ENCODE assay signal across 15 cellular contexts in the genomic region with DNA sequence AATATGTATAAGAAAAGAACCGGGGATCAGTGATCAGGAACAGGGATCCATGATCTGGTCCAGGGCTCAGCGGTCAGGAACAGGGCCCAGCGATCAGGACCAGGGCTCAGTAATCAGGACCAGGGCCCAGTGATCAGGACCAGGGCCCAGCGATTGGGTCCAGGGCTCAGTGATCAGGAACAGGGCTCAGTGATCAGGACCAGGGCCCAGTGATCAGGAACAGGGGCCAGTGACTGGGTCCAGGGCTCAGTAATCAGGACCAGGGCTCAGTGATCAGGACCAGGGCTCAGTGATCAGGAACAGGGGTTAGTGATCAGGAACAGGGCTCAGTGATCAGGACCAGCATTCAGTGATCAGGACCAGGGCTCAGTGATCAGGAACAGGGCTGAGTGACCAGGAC. TPM values are rescaled to one million over a fixed set of nuclear protein-coding genes. Genes with fewer than 3 reads are reported as not detected.
DNase-seq lines count a peak whose midpoint lies in the region; ATAC-seq and TF ChIP-seq lines count a peak whose summit lies in the region.
"Had no signal": no experiment of that assay in that cellular context is flagged by ENCODE, and none has a peak within 500 bp of the region (broad histone marks: within the 10 kb centered on the region; RNA-seq: fewer than 3 reads in every experiment).

No MANE protein-coding gene starts in this region.

- H3K9me3 ChIP-seq in mucosa of rectum (ENCODE audit: control insufficient read depth in 2 of 2, low read length in 2 of 2), result no peaks in the 10 kb centered on the region
- H3K9me3 ChIP-seq: neutrophil, thoracic aorta had no signal

- no peaks in the 10 kb centered on the region for H3K36me3 ChIP-seq in mucosa of rectum (ENCODE audit: control insufficient read depth in 2 of 2, insufficient read depth in 2 of 2, low read length in 2 of 2)
- H3K36me3 ChIP-seq: neutrophil, thoracic aorta had no signal

- H3K9me3 Mint-ChIP-seq in type B pancreatic cell, result peaks cover 12% of the 10 kb centered on the region

- no peaks in the 10 kb centered on the region for H3K27me3 ChIP-seq in mucosa of rectum (ENCODE audit: control insufficient read depth in 2 of 2, insufficient read depth in 2 of 2, low read length in 2 of 2)
- H3K27me3 ChIP-seq: neutrophil had no signal

- H3K4me1 ChIP-seq in mucosa of rectum (ENCODE audit: control insufficient read depth in 2 of 2, insufficient read depth in 2 of 2, low read length in 2 of 2), result peaks cover 0 to 4% of the 10 kb centered on the region in 2 donors

- H3K4me1 Mint-ChIP-seq in type B pancreatic cell (ENCODE audit: unreplicated experiment), result no peaks in the 10 kb centered on the region

- no peaks in the 10 kb centered on the region for H3K27me3 Mint-ChIP-seq in type B pancreatic cell

- no peak overlapping the region for H3K4me3 ChIP-seq in mucosa of rectum (ENCODE audit: low read length in 2 of 2)
- H3K4me3 ChIP-seq: thoracic aorta had no signal

- no peak for TF ChIP-seq CTCF in type B pancreatic cell (conservative IDR thresholded peaks at IDR 0.05)

- DNase-seq in EH (ENCODE audit: low read depth) (peak; percentile 1), ecto neural progenitor cell (ENCODE audit: low spot score) (peak; percentile 55), NCI-H1105 (lab: John Stamatoyannopoulos, UW) (no peak), hypothalamus (lab: John Stamatoyannopoulos, UW) (no peak), type B pancreatic cell (ENCODE audit: extremely low spot score, unreplicated experiment) (no peak), DMS 273 treated with DMSO at 0.1 percent for 48 hours (lab: John Stamatoyannopoulos, UW) (no peak)
- DNase-seq: Calu3; HCEC 1CT; NCI-H1436 treated with DMSO at 0.1 percent for 48 hours; PC-3; stimulated activated CD4-positive, alpha-beta T cell treated with anti-CD3 and anti-CD28 coated beads, Interleukin-4, amount 100 ng/mL, for 4 hours had no signal

- peak; percentile 2 for ATAC-seq in HG03342 (IDR thresholded peaks at IDR 0.05; ENCODE audit: unreplicated experiment)

- H3K36me3 Mint-ChIP-seq in type B pancreatic cell, result peaks cover 7% of the 10 kb centered on the region

- peak overlapping the region; percentile 35 to 91 for H3K27ac ChIP-seq in mucosa of rectum (ENCODE audit: low read depth in 2 of 2, low read length in 2 of 2)
- H3K27ac ChIP-seq: neutrophil, thoracic aorta had no signal

- no peak overlapping the region for H3K9ac ChIP-seq in mucosa of rectum (ENCODE audit: low read depth in 1 of 2, low read length in 2 of 2)

- H3K4me3 Mint-ChIP-seq in type B pancreatic cell, result no peak overlapping the region

- no peak overlapping the region for H3K27ac Mint-ChIP-seq in type B pancreatic cell

RNA-seq across cellular contexts. Expression of a gene that starts 56.3 kb away (rescaled TPM):
- 1.4 and 5.5 TPM in 2 replicates for total RNA-seq in type B pancreatic cell (ENCODE audit: low replicate concordance)

Comparison
In these comparisons a context has a peak if more than half of its experiments do, and no peak if none do; other contexts are left out.
1. DNase-seq: peak in EH (single experiment) and ecto neural progenitor cell (single experiment); none in NCI-H1105 (single experiment), hypothalamus (0 of 51), type B pancreatic cell (single experiment) and DMS 273 treated with DMSO at 0.1 percent for 48 hours (single experiment).